ENCODE assay signal across 12 cellular contexts in genomic region chr5:173452098-173452497, GRCh38.
DNase-seq lines count a peak whose midpoint lies in the region; ATAC-seq, FAIRE-seq and TF ChIP-seq lines count a peak whose summit lies in the region.
"Had no signal": no experiment of that assay in that cellular context is flagged by ENCODE, and none has a peak within 500 bp of the region (broad histone marks: within the 10 kb centered on the region; RNA-seq: fewer than 3 reads in every experiment).

No MANE protein-coding gene starts in this region.

- intact Hi-C loops in sciatic nerve (cut with DNase I): no loop called here

- DNase-seq in HCEC 1CT (peak; percentile 67), SW480 (ENCODE audit: low spot score) (peak; percentile 79), glomerular visceral epithelial cell (ENCODE audit: extremely low spot score) (peak; percentile 33), sciatic nerve (ENCODE audit: low spot score) (no peak), urothelium cell line (ENCODE audit: low spot score) (no peak), nephron progenitor cell (no peak)
- DNase-seq: activated CD4-positive, alpha-beta T cell treated with anti-CD3 and anti-CD28 coated beads, Interleukin-2, amount 50 U/mL, for 1 hour; DMS79 treated with DMSO at 0.1 percent for 48 hours; NCI-H1436 treated with DMSO at 0.1 percent for 48 hours had no signal

- H3K4me1 Mint-ChIP-seq in nephron progenitor cell: no peaks in the 10 kb centered on the region
- H3K4me1 Mint-ChIP-seq: GM23338 had no signal

- H3K27me3 Mint-ChIP-seq in nephron progenitor cell (ENCODE audit: low read depth, poor library complexity): peaks cover 15% of the 10 kb centered on the region

- no peak for TF ChIP-seq CTCF in nephron progenitor cell (IDR thresholded peaks at IDR 0.05)

- no peak overlapping the region for H3K27ac Mint-ChIP-seq in nephron progenitor cell
- H3K27ac Mint-ChIP-seq: GM23338 had no signal

- H3K9me3 Mint-ChIP-seq in nephron progenitor cell: no peaks in the 10 kb centered on the region
- H3K9me3 Mint-ChIP-seq: GM23338 had no signal

- H3K4me3 Mint-ChIP-seq in nephron progenitor cell: no peak overlapping the region
- H3K4me3 Mint-ChIP-seq: GM23338 had no signal

- no peaks in the 10 kb centered on the region for H3K36me3 Mint-ChIP-seq in nephron progenitor cell (ENCODE audit: low read depth)

- ATAC-seq in sciatic nerve: peak; percentile 50
- ATAC-seq in HG02884 (IDR thresholded peaks at IDR 0.05; ENCODE audit: unreplicated experiment): no peak
- no peak for ATAC-seq in GM21360 (IDR thresholded peaks at IDR 0.05; ENCODE audit: unreplicated experiment)
- ATAC-seq: GM23338 had no signal

- FAIRE-seq in urothelium cell line (lab: Jason Lieb, UNC): no peak

Comparison
In these comparisons a context has a peak if more than half of its experiments do, and no peak if none do; other contexts are left out.
1. DNase-seq: peak in HCEC 1CT (single experiment), SW480 (single experiment) and glomerular visceral epithelial cell (single experiment); none in sciatic nerve (single experiment), urothelium cell line (single experiment) and nephron progenitor cell (single experiment).